Comparison of ENCODE assay signal across 9 cellular contexts in genomic region chr9:131697097-131697496, GRCh38. TPM values are rescaled to one million over a fixed set of nuclear protein-coding genes. Genes with fewer than 3 reads are reported as not detected.
DNase-seq lines count a peak whose midpoint lies in the region; ATAC-seq and TF ChIP-seq lines count a peak whose summit lies in the region.
"Had no signal": no experiment of that assay in that cellular context is flagged by ENCODE, and none has a peak within 500 bp of the region (broad histone marks: within the 10 kb centered on the region; RNA-seq: fewer than 3 reads in every experiment).

No MANE protein-coding gene starts in this region.

- peaks cover 14% of the 10 kb centered on the region for H3K27me3 Mint-ChIP-seq in glutamatergic neuron (ENCODE audit: unreplicated experiment)

- H3K27ac ChIP-seq in neutrophil, result peak overlapping the region; percentile 98

- peak; percentile 35; the same call in 1 of the 2 replicates for TF ChIP-seq CTCF in BE2C (IDR thresholded peaks at IDR 0.05; ENCODE audit: low read depth, low read length)
- TF ChIP-seq CTCF in glutamatergic neuron (IDR thresholded peaks at IDR 0.05; ENCODE audit: partially characterized antibody, unreplicated experiment), result no peak
- no peak for TF ChIP-seq CTCF in neutrophil (IDR thresholded peaks at IDR 0.05)

- H3K36me3 ChIP-seq in BE2C (no peaks in the 10 kb centered on the region), neutrophil (no peaks in the 10 kb centered on the region)
- H3K36me3 ChIP-seq: esophagus squamous epithelium had no signal

- no peaks in the 10 kb centered on the region for H3K27me3 ChIP-seq in BE2C
- H3K27me3 ChIP-seq in neutrophil, result no peaks in the 10 kb centered on the region
- H3K27me3 ChIP-seq: esophagus squamous epithelium had no signal

- no peak for ATAC-seq in HG02571 (IDR thresholded peaks at IDR 0.05; ENCODE audit: unreplicated experiment)

- no peaks in the 10 kb centered on the region for H3K9me3 ChIP-seq in BE2C
- no peaks in the 10 kb centered on the region for H3K9me3 ChIP-seq in neutrophil
- H3K9me3 ChIP-seq: esophagus squamous epithelium had no signal

- H3K4me1 ChIP-seq in BE2C, result peaks cover 3% of the 10 kb centered on the region
- peaks cover 36 to 60% of the 10 kb centered on the region in 2 experiments for H3K4me1 ChIP-seq in neutrophil (ENCODE audit: control insufficient read depth in 1 of 2, insufficient read depth in 1 of 2, low read depth in 1 of 2, low read length in 1 of 2)

- peak overlapping the region; percentile 25 for H3K4me3 Mint-ChIP-seq in glutamatergic neuron (ENCODE audit: unreplicated experiment)

- H3K4me3 ChIP-seq in BE2C (ENCODE audit: low read depth, low read length) (no peak overlapping the region), neutrophil (ENCODE audit: low read depth in 1 of 2, low read length in 1 of 2) (no peak overlapping the region)
- H3K4me3 ChIP-seq: esophagus squamous epithelium had no signal

- peaks cover 76% of the 10 kb centered on the region for H3K4me1 Mint-ChIP-seq in glutamatergic neuron (ENCODE audit: low read depth, unreplicated experiment)

- peak overlapping the region; percentile 73 for H3K27ac Mint-ChIP-seq in glutamatergic neuron (ENCODE audit: unreplicated experiment)

- H3K9me3 Mint-ChIP-seq in glutamatergic neuron (ENCODE audit: unreplicated experiment), result peaks cover 10% of the 10 kb centered on the region

- DNase-seq in BE2C (peak; percentile 30), SK-N-DZ (ENCODE audit: low spot score) (peak; percentile 42), glutamatergic neuron (no peak), NCI-H345 (lab: John Stamatoyannopoulos, UW) (no peak), T1000 (lab: John Stamatoyannopoulos, UW) (no peak)
- no peak for DNase-seq in stimulated activated CD4-positive, alpha-beta T cell treated with anti-CD3 and anti-CD28 coated beads, Interleukin-4, amount 100 ng/mL, for 1 hour
- DNase-seq: esophagus squamous epithelium had no signal

- no peaks in the 10 kb centered on the region for H3K36me3 Mint-ChIP-seq in glutamatergic neuron (ENCODE audit: unreplicated experiment)

RNA-seq across cellular contexts. Expression of gene RAPGEF1, which starts 42.8 kb away (rescaled TPM):
- polyA plus RNA-seq in BE2C (2012; ENCODE audit: insufficient read depth, insufficient read length, low read depth), result 42.8 TPM
- 22.1 and 24.4 TPM in 2 replicates for polyA plus RNA-seq in SK-N-DZ (2014; cell fraction: cytosol; rRNA removed)
- polyA plus RNA-seq in SK-N-DZ (2014; cell fraction: nucleus; rRNA removed), result 14.7 and 19.5 TPM in 2 replicates
- total RNA-seq in glutamatergic neuron (ENCODE audit: unreplicated experiment), result 319 TPM

Comparison
In these comparisons a context has a peak if more than half of its experiments do, and no peak if none do; other contexts are left out.
1. DNase-seq: peak in BE2C (single experiment) and SK-N-DZ (single experiment); none in glutamatergic neuron (single experiment), stimulated activated CD4-positive, alpha-beta T cell treated with anti-CD3 and anti-CD28 coated beads, Interleukin-4, amount 100 ng/mL, for 1 hour (single experiment), NCI-H345 (single experiment) and T1000 (single experiment).